8 cellular contexts compared by ENCODE assay signal in genomic region chr11:119474682-119475596, GRCh38. TPM values are rescaled to one million over a fixed set of nuclear protein-coding genes. Genes with fewer than 3 reads are reported as not detected.
DNase-seq lines count a peak whose midpoint lies in the region; ATAC-seq and TF ChIP-seq lines count a peak whose summit lies in the region.

No MANE protein-coding gene starts in this region.

- no peak for TF ChIP-seq POLR2A in gastroesophageal sphincter (IDR thresholded peaks at IDR 0.05)
- TF ChIP-seq POLR2A in ovary (IDR thresholded peaks at IDR 0.05): no peak
- TF ChIP-seq POLR2A in uterus (IDR thresholded peaks at IDR 0.05): no peak

- H3K9me3 ChIP-seq in gastroesophageal sphincter (no peaks in the 10 kb centered on the region), ovary (no peaks in the 10 kb centered on the region), uterus (no peaks in the 10 kb centered on the region)

- CTCF ChIA-PET in RWPE1 (lab: Yijun Ruan, JAX): interaction anchor here (0.5 to 1.7 kb wide), 27 partner anchors 12 to 1229 kb away, joined by 3 to 24 read pairs (median 3); partner anchors contain the start of genes MCAM and USP2
- CTCF ChIA-PET in activated naive CD4-positive, alpha-beta T cell treated with anti-CD3 and anti-CD28 coated beads, Interleukin-2, amount 10 ng/mL, durations not matched to agents 7 days and 5 days (lab: Charles Lee): interaction anchor here (0.6 to 3.6 kb wide), 26 partner anchors 11 to 153 kb away, joined by 3 to 67 read pairs (median 4); partner anchors contain the start of gene USP2

- TF ChIP-seq CTCF in KMS-11 (conservative IDR thresholded peaks at IDR 0.05; ENCODE audit: low read depth, low read length): peak; percentile 69
- TF ChIP-seq CTCF in RWPE1 (conservative IDR thresholded peaks at IDR 0.05; ENCODE audit: low read depth): peak; percentile 82
- peak; percentile 78 to 96 (median 89) for TF ChIP-seq CTCF in gastroesophageal sphincter (IDR thresholded peaks at IDR 0.05)
- peak; percentile 63 to 86 (median 66) for TF ChIP-seq CTCF in ovary (IDR thresholded peaks at IDR 0.05)
- peak; percentile 85 to 95 (median 90) for TF ChIP-seq CTCF in uterus (IDR thresholded peaks at IDR 0.05)

- POLR2A ChIA-PET in RWPE1 (lab: Yijun Ruan, JAX; ENCODE audit: low non-redundant PET): no interaction called here

- no peak overlapping the region for H2AFZ ChIP-seq in KMS-11 (ENCODE audit: low read depth)

- H3K36me3 ChIP-seq in KMS-11 (ENCODE audit: insufficient read depth): no peaks in the 10 kb centered on the region
- no peaks in the 10 kb centered on the region for H3K36me3 ChIP-seq in gastroesophageal sphincter
- H3K36me3 ChIP-seq in ovary: no peaks in the 10 kb centered on the region
- H3K36me3 ChIP-seq in uterus: no peaks in the 10 kb centered on the region

- no peaks in the 10 kb centered on the region for H4K20me1 ChIP-seq in KMS-11 (ENCODE audit: insufficient read depth)

- peaks cover 28% of the 10 kb centered on the region for H3K27me3 Mint-ChIP-seq in activated naive CD4-positive, alpha-beta T cell treated with anti-CD3 and anti-CD28 coated beads, Interleukin-2, amount 10 ng/mL, durations not matched to agents 7 days and 5 days

- H3K79me2 ChIP-seq in KMS-11 (ENCODE audit: insufficient read depth, low read depth): no peaks in the 10 kb centered on the region

- H3K4me3 ChIP-seq in KMS-11 (IDR thresholded peaks at IDR 0.05; ENCODE audit: insufficient read depth, low read depth, low read length) (no peak overlapping the region), gastroesophageal sphincter (no peak overlapping the region), ovary (no peak overlapping the region), uterus (no peak overlapping the region)

- peak; percentile 75 for ATAC-seq in gastroesophageal sphincter
- no peak for ATAC-seq in HG02759 (IDR thresholded peaks at IDR 0.05; ENCODE audit: unreplicated experiment)

- H3K4me1 ChIP-seq in KMS-11 (ENCODE audit: low read depth, poor library complexity, severe bottlenecking) (no peaks in the 10 kb centered on the region), gastroesophageal sphincter (peaks cover 0 to 24% (median 10%) of the 10 kb centered on the region in 3 donors), ovary (ENCODE audit: insufficient read depth) (no peaks in the 10 kb centered on the region), uterus (peaks cover 0 to 6% of the 10 kb centered on the region in 2 donors)

- H3K27me3 ChIP-seq in KMS-11 (ENCODE audit: insufficient read depth, low read depth) (no peaks in the 10 kb centered on the region), gastroesophageal sphincter (no peaks in the 10 kb centered on the region), ovary (no peaks in the 10 kb centered on the region), uterus (no peaks in the 10 kb centered on the region)

- intact Hi-C loops in ovary (cut with DNase I) (loop anchor here (2.0 to 10.0 kb wide), 3 partner anchors 118 to 120 kb away; no protein-coding TSS in a partner anchor), uterus (cut with DNase I; ENCODE audit: low total_unique reads) (loop anchor here (10.0 kb wide), 1 partner anchor 120 kb away; no protein-coding TSS in a partner anchor)

- H3K27ac ChIP-seq in KMS-11: no peak overlapping the region
- H3K27ac ChIP-seq in RWPE1: peak overlapping the region; percentile 80
- H3K27ac ChIP-seq in gastroesophageal sphincter: peak overlapping the region in 3 of 4 donors; percentile 71 to 73 (median 71)
- H3K27ac ChIP-seq in ovary: no peak overlapping the region
- H3K27ac ChIP-seq in uterus: peak overlapping the region in 1 of 2 donors; percentile 9

- H3K36me3 Mint-ChIP-seq in activated naive CD4-positive, alpha-beta T cell treated with anti-CD3 and anti-CD28 coated beads, Interleukin-2, amount 10 ng/mL, durations not matched to agents 7 days and 5 days: no peaks in the 10 kb centered on the region

- no peak overlapping the region for H3K9ac ChIP-seq in KMS-11

- H3K27ac Mint-ChIP-seq in activated naive CD4-positive, alpha-beta T cell treated with anti-CD3 and anti-CD28 coated beads, Interleukin-2, amount 10 ng/mL, durations not matched to agents 7 days and 5 days: no peak overlapping the region

- peak; percentile 48 for DNase-seq in DMS53 treated with DMSO at 0.1 percent for 48 hours (lab: John Stamatoyannopoulos, UW; ENCODE audit: unreplicated experiment)
- DNase-seq in RWPE1 (ENCODE audit: low spot score): peak; percentile 57
- peak; percentile 66 for DNase-seq in activated naive CD4-positive, alpha-beta T cell treated with anti-CD3 and anti-CD28 coated beads, Interleukin-2, amount 10 ng/mL, durations not matched to agents 7 days and 5 days
- peak; percentile 36 to 72 (median 65) for DNase-seq in ovary
- peak; percentile 68 to 71 for DNase-seq in uterus

- H3K9me3 Mint-ChIP-seq in activated naive CD4-positive, alpha-beta T cell treated with anti-CD3 and anti-CD28 coated beads, Interleukin-2, amount 10 ng/mL, durations not matched to agents 7 days and 5 days: no peaks in the 10 kb centered on the region

- TF ChIP-seq EP300 in gastroesophageal sphincter (IDR thresholded peaks at IDR 0.05) (no peak), ovary (IDR thresholded peaks at IDR 0.05) (no peak)

- no peak overlapping the region for H3K4me2 ChIP-seq in KMS-11

- no peaks in the 10 kb centered on the region for H3K4me1 Mint-ChIP-seq in activated naive CD4-positive, alpha-beta T cell treated with anti-CD3 and anti-CD28 coated beads, Interleukin-2, amount 10 ng/mL, durations not matched to agents 7 days and 5 days

- H3K4me3 Mint-ChIP-seq in activated naive CD4-positive, alpha-beta T cell treated with anti-CD3 and anti-CD28 coated beads, Interleukin-2, amount 10 ng/mL, durations not matched to agents 7 days and 5 days: no peak overlapping the region

- 17 to 25% methylated on average over 5 to 8 of the region's 9 CpGs for WGBS in gastroesophageal sphincter (ENCODE audit: low coverage in 1 of 2), 2 donors
- 21 to 22% (median 21%) methylated on average over 9 of the region's 9 CpGs for WGBS in ovary, 3 donors

RNA-seq across cellular contexts. Expression of gene THY1, which starts 52.0 kb away (rescaled TPM):
- total RNA-seq in gastroesophageal sphincter: 10 to 100 TPM in 3 of 4 donors, 1 to 10 TPM in 1; 2.5 to 34.5 (median 16.8) TPM
- total RNA-seq in ovary: 10 to 100 TPM in 4 of 7 donors, 1 to 10 TPM in 1, under 1 TPM in 2; 0.36 to 74.7 (median 14.0) TPM
- 100 to 1,000 TPM in 1 of 2 donors, 10 to 100 TPM in 1; 15.0 to 123 TPM for polyA plus RNA-seq in ovary
- total RNA-seq in uterus: 10 to 100 TPM; 10.7 to 88.9 (median 41.3) TPM

Comparison
In these comparisons a context has a peak if more than half of its experiments do, and no peak if none do; other contexts are left out.
1. H3K27ac ChIP-seq: peak in RWPE1 (single experiment) and gastroesophageal sphincter (3 of 4); none in KMS-11 (single experiment) and ovary (0 of 2).
2. Peak in every context shown above with its lines, with median percentiles within 50 percentile points of each other: DNase-seq and CTCF ChIP-seq.